ENCODE assay signal across 10 cellular contexts in genomic region chr2:21386666-21387065, GRCh38.
"Had no signal": no experiment of that assay in that cellular context is flagged by ENCODE, and none has a peak within 500 bp of the region (broad histone marks: within the 10 kb centered on the region; RNA-seq: fewer than 3 reads in every experiment).

No MANE protein-coding gene starts in this region.

- H3K36me3 ChIP-seq: WERI-Rb-1 had no signal

- ATAC-seq: activated CD4-positive, alpha-beta T cell treated with anti-CD3 and anti-CD28 coated beads for 36 hours; activated CD4-positive, CD25-positive, alpha-beta regulatory T cell treated with anti-CD3 and anti-CD28 coated beads, Interleukin-2, amount 50 U/mL, for 24 hours; activated CD8-positive, alpha-beta memory T cell treated with anti-CD3 and anti-CD28 coated beads, Interleukin-2, amount 10 ng/mL, durations not matched to agents 7 days and 5 days; activated CD8-positive, alpha-beta T cell treated with anti-CD3 and anti-CD28 coated beads for 36 hours; activated CD8-positive, alpha-beta T cell treated with anti-CD3 and anti-CD28 coated beads, Interleukin-2, amount 10 ng/mL, durations not matched to agents 7 days and 5 days; T-cell; T-helper 17 cell; WTC11 had no signal

- H3K27ac ChIP-seq: VCaP, WERI-Rb-1 had no signal
